Comparison of ENCODE assay signal across 16 cellular contexts in genomic region chr3:143361589-143361988, GRCh38.
DNase-seq lines count a peak whose midpoint lies in the region; ATAC-seq, FAIRE-seq and TF ChIP-seq lines count a peak whose summit lies in the region.
"Had no signal": no experiment of that assay in that cellular context is flagged by ENCODE, and none has a peak within 500 bp of the region (broad histone marks: within the 10 kb centered on the region; RNA-seq: fewer than 3 reads in every experiment).

No MANE protein-coding gene starts in this region.

- no peaks in the 10 kb centered on the region for H4K20me1 ChIP-seq in Loucy (ENCODE audit: insufficient read depth, low read length, poor library complexity, severe bottlenecking)
- H4K20me1 ChIP-seq in K562 (replicated peaks; ENCODE audit: control insufficient read depth, insufficient read depth, low read length): no peaks in the 10 kb centered on the region
- H4K20me1 ChIP-seq: BLaER1 had no signal

- 36% methylated on average over 2 of the region's 2 CpGs for WGBS in K562 (ENCODE audit: insufficient coverage, low coverage, missing lambda C conversion rate)

- H3K4me2 ChIP-seq in Loucy (ENCODE audit: low read depth, low read length, poor library complexity, severe bottlenecking) (peak overlapping the region; percentile 81), K562 (ENCODE audit: insufficient read depth, low read length) (no peak overlapping the region)

- BruUV-seq in K562 (replicated peaks; lab: Mats Ljungman, UMichigan): no TSS peak

- no peak overlapping the region for H3K9ac ChIP-seq in Loucy (ENCODE audit: low read depth, low read length, poor library complexity, severe bottlenecking)
- no peak overlapping the region for H3K9ac ChIP-seq in K562 (ENCODE audit: insufficient read depth in 1 of 2, low read depth in 2 of 2, low read length in 2 of 2)
- H3K9ac ChIP-seq: BLaER1, GM23248 had no signal

- H3K4me3 ChIP-seq in Loucy (ENCODE audit: low read length, poor library complexity, severe bottlenecking) (no peak overlapping the region), K562 (no peak overlapping the region)
- H3K4me3 ChIP-seq: BLaER1, GM23248, HAP-1 had no signal

- TF ChIP-seq CTCF in Loucy (conservative IDR thresholded peaks at IDR 0.05; ENCODE audit: low read length) (no peak), K562 (IDR thresholded peaks at IDR 0.05 in 2 of 3, conservative IDR thresholded peaks at IDR 0.05 in 1 of 3; ENCODE audit: insufficient read depth in 2 of 3, low read depth in 1 of 3, low read length in 3 of 3) (no peak)

- H3K79me2 ChIP-seq in Loucy (ENCODE audit: insufficient read depth, low read length) (no peaks in the 10 kb centered on the region), K562 (ENCODE audit: control insufficient read depth, insufficient read depth, low read length) (no peaks in the 10 kb centered on the region)

- H3K36me3 ChIP-seq in Loucy (ENCODE audit: insufficient read depth, low read length): no peaks in the 10 kb centered on the region
- no peaks in the 10 kb centered on the region for H3K36me3 ChIP-seq in K562 (ENCODE audit: control insufficient read depth, insufficient read depth, low read length)
- H3K36me3 ChIP-seq: BLaER1, HAP-1 had no signal

- no peak overlapping the region for H3K27ac Mint-ChIP-seq in activated CD4-positive, alpha-beta T cell treated with anti-CD3 and anti-CD28 coated beads for 36 hours
- H3K27ac Mint-ChIP-seq: CD14-positive monocyte, HFFc6 had no signal

- H3K27ac ChIP-seq in K562 (ENCODE audit: extremely low read depth, low read depth, low read length): no peak overlapping the region
- H3K27ac ChIP-seq: BLaER1, GM23248 had no signal

- ATAC-seq in activated CD4-positive, alpha-beta T cell treated with anti-CD3 and anti-CD28 coated beads for 36 hours: peak; percentile 39
- no peak for ATAC-seq in K562
- ATAC-seq in HG02588 (IDR thresholded peaks at IDR 0.05; ENCODE audit: unreplicated experiment): no peak

- H3K4me1 ChIP-seq in Loucy (ENCODE audit: insufficient read depth, low read length, poor library complexity, severe bottlenecking) (peaks cover 45% of the 10 kb centered on the region), K562 (replicated peaks in 1 of 2; ENCODE audit: control insufficient read depth in 2 of 2, insufficient read depth in 2 of 2, low read length in 2 of 2) (peaks cover 10 to 28% of the 10 kb centered on the region in 2 experiments)
- H3K4me1 ChIP-seq: HAP-1 had no signal

- DNase-seq in activated CD4-positive, alpha-beta T cell treated with anti-CD3 and anti-CD28 coated beads for 36 hours: no peak
- no peak for DNase-seq in activated CD4-positive, alpha-beta T cell treated with anti-CD3 and anti-CD28 coated beads for 1 hour
- DNase-seq in K562 (ENCODE audit: extremely low read depth in 1 of 4, low spot score in 3 of 4) (no peak), NK-92 (lab: John Stamatoyannopoulos, UW; ENCODE audit: unreplicated experiment) (no peak), HEK293T (ENCODE audit: extremely low spot score) (no peak)
- DNase-seq: 8988T; CD4-positive, alpha-beta memory T cell; DMS153; DMS79; GM23248; HFFc6 had no signal

- H3K9me1 ChIP-seq in K562 (ENCODE audit: control insufficient read depth, insufficient read depth, low read length): no peaks in the 10 kb centered on the region

- H3K9me3 ChIP-seq in Loucy (ENCODE audit: insufficient read depth, low read depth, low read length) (no peaks in the 10 kb centered on the region), K562 (replicated peaks; ENCODE audit: control insufficient read depth, insufficient read depth, low read depth, low read length) (no peaks in the 10 kb centered on the region)
- H3K9me3 ChIP-seq: BLaER1, HAP-1 had no signal

- TF ChIP-seq POLR2A in K562 (conservative IDR thresholded peaks at IDR 0.05): no peak

- no peaks in the 10 kb centered on the region for H3K9me3 Mint-ChIP-seq in activated CD4-positive, alpha-beta T cell treated with anti-CD3 and anti-CD28 coated beads for 36 hours (ENCODE audit: low read depth)
- H3K9me3 Mint-ChIP-seq: CD4-positive, alpha-beta memory T cell; HFFc6 had no signal

- no peaks in the 10 kb centered on the region for H3F3A ChIP-seq in Loucy (ENCODE audit: low read depth)

- 0 out of 2 replicates have a peak overlapping the region, but pooled peaks have one; percentile 48 for H2AFZ ChIP-seq in Loucy (ENCODE audit: low read length)
- peak overlapping the region; percentile 37 for H2AFZ ChIP-seq in K562 (ENCODE audit: low read depth, low read length)
- H2AFZ ChIP-seq: GM23248 had no signal

- CTCF ChIA-PET in activated CD4-positive, alpha-beta T cell treated with anti-CD3 and anti-CD28 coated beads for 36 hours (lab: Charles Lee): interaction anchor here (1.1 to 1.6 kb wide), 2 partner anchors 13 to 313 kb away, joined by 4 read pairs; no protein-coding TSS in a partner anchor
- CTCF ChIA-PET in K562 (lab: Yijun Ruan, JAX; ENCODE audit: low intra/inter-chr PET ratio): no interaction called here
- CTCF ChIA-PET in HEK293T (lab: Yijun Ruan, JAX): no interaction called here

- no peaks in the 10 kb centered on the region for H3K27me3 ChIP-seq in Loucy (ENCODE audit: insufficient read depth, low read length, poor library complexity, severe bottlenecking)
- H3K27me3 ChIP-seq in K562 (ENCODE audit: control insufficient read depth in 2 of 2, insufficient read depth in 2 of 2, low read length in 2 of 2): no peaks in the 10 kb centered on the region
- H3K27me3 ChIP-seq: BLaER1 had no signal

- no peak for TF ChIP-seq RAD21 in K562 (CRISPR knock-in tag; conservative IDR thresholded peaks at IDR 0.05 in 1 of 2, IDR thresholded peaks at IDR 0.05 in 1 of 2)

- no peaks in the 10 kb centered on the region for H3K36me3 Mint-ChIP-seq in activated CD4-positive, alpha-beta T cell treated with anti-CD3 and anti-CD28 coated beads for 36 hours (ENCODE audit: low read depth)

- POLR2A ChIA-PET in activated CD4-positive, alpha-beta T cell treated with anti-CD3 and anti-CD28 coated beads for 36 hours (lab: Charles Lee): interaction anchor here (1.0 kb wide), 1 partner anchor 19 kb away, joined by 4 read pairs; no protein-coding TSS in a partner anchor
- POLR2A ChIA-PET in K562 (lab: Yijun Ruan, JAX) (interaction anchor here (0.6 to 2.7 kb wide), 3 partner anchors 9 to 1023 kb away, joined by 3 to 17 read pairs (median 4); no protein-coding TSS in a partner anchor), HEK293T (lab: Yijun Ruan, JAX) (no interaction called here)

- H3K27me3 Mint-ChIP-seq in activated CD4-positive, alpha-beta T cell treated with anti-CD3 and anti-CD28 coated beads for 36 hours: no peaks in the 10 kb centered on the region
- H3K27me3 Mint-ChIP-seq: CD4-positive, alpha-beta memory T cell had no signal

- in situ Hi-C loops in K562 (cut with MboI): no loop called here

- no peaks in the 10 kb centered on the region for H3K9me2 ChIP-seq in Loucy (replicated peaks; ENCODE audit: low read depth, low read length)

- H3K4me3 Mint-ChIP-seq in activated CD4-positive, alpha-beta T cell treated with anti-CD3 and anti-CD28 coated beads for 36 hours: no peak overlapping the region
- H3K4me3 Mint-ChIP-seq: CD14-positive monocyte; CD4-positive, alpha-beta memory T cell; HFFc6 had no signal

- intact Hi-C loops in activated CD4-positive, alpha-beta T cell treated with anti-CD3 and anti-CD28 coated beads for 36 hours (cut with DNase I, micrococcal nuclease): no loop called here
- intact Hi-C loops in K562 (cut with micrococcal nuclease): no loop called here

- TF ChIP-seq EP300 in K562 (IDR thresholded peaks at IDR 0.05; ENCODE audit: low read length): no peak

- H3K4me1 Mint-ChIP-seq in activated CD4-positive, alpha-beta T cell treated with anti-CD3 and anti-CD28 coated beads for 36 hours: peaks cover 28% of the 10 kb centered on the region

- FAIRE-seq in K562 (lab: Jason Lieb, UNC): no peak

TF ChIP-seq in K562, 482 proteins besides CTCF, POLR2A, EP300 and RAD21 (continues in another document):
- TF ChIP-seq, protein P1, sequence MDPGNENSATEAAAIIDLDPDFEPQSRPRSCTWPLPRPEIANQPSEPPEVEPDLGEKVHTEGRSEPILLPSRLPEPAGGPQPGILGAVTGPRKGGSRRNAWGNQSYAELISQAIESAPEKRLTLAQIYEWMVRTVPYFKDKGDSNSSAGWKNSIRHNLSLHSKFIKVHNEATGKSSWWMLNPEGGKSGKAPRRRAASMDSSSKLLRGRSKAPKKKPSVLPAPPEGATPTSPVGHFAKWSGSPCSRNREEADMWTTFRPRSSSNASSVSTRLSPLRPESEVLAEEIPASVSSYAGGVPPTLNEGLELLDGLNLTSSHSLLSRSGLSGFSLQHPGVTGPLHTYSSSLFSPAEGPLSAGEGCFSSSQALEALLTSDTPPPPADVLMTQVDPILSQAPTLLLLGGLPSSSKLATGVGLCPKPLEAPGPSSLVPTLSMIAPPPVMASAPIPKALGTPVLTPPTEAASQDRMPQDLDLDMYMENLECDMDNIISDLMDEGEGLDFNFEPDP (CRISPR knock-in tag; IDR thresholded peaks at IDR 0.05): no peak
- peak; percentile 54 for TF ChIP-seq ATF7 (IDR thresholded peaks at IDR 0.05)

TF ChIP-seq in HEK293T, 16 proteins besides CTCF, POLR2A, EP300 and RAD21:
- TF ChIP-seq LEF1 (IDR thresholded peaks at IDR 0.05; ENCODE audit: borderline replicate concordance) (no peak), FOXM1 (IDR thresholded peaks at IDR 0.05; ENCODE audit: borderline replicate concordance) (no peak), CTBP1 (IDR thresholded peaks at IDR 0.05; ENCODE audit: borderline replicate concordance) (no peak), TARDBP (IDR thresholded peaks at IDR 0.05) (no peak), SUZ12 (IDR thresholded peaks at IDR 0.05) (no peak), L3MBTL2 (conservative IDR thresholded peaks at IDR 0.05) (no peak), BHLHE40 (IDR thresholded peaks at IDR 0.05; ENCODE audit: borderline replicate concordance) (no peak), HDGF (IDR thresholded peaks at IDR 0.05; ENCODE audit: borderline replicate concordance) (no peak), ELF4 (IDR thresholded peaks at IDR 0.05) (no peak), ZNF384 (IDR thresholded peaks at IDR 0.05) (no peak), ARNT (IDR thresholded peaks at IDR 0.05) (no peak)
